ENCODE assay signal across 16 cellular contexts in genomic region chr2:10167316-10167715, GRCh38.
"Had no signal": no experiment of that assay in that cellular context is flagged by ENCODE, and none has a peak within 500 bp of the region (broad histone marks: within the 10 kb centered on the region; RNA-seq: fewer than 3 reads in every experiment).

No MANE protein-coding gene starts in this region.

- H3K27me3 Mint-ChIP-seq: activated CD4-positive, alpha-beta memory T cell treated with anti-CD3 and anti-CD28 coated beads for 36 hours; activated CD8-positive, alpha-beta memory T cell treated with anti-CD3 and anti-CD28 coated beads, Interleukin-2, amount 10 ng/mL, durations not matched to agents 7 days and 5 days; activated naive CD8-positive, alpha-beta T cell treated with anti-CD3 and anti-CD28 coated beads, Interleukin-2, amount 10 ng/mL, durations not matched to agents 7 days and 5 days; central memory CD8-positive, alpha-beta T cell had no signal

- ATAC-seq: activated CD8-positive, alpha-beta memory T cell treated with anti-CD3 and anti-CD28 coated beads, Interleukin-2, amount 10 ng/mL, durations not matched to agents 7 days and 5 days; pancreas; sciatic nerve had no signal

- H3K4me3 Mint-ChIP-seq: activated CD4-positive, alpha-beta memory T cell treated with anti-CD3 and anti-CD28 coated beads for 36 hours; activated CD8-positive, alpha-beta memory T cell treated with anti-CD3 and anti-CD28 coated beads, Interleukin-2, amount 10 ng/mL, durations not matched to agents 7 days and 5 days; activated naive CD8-positive, alpha-beta T cell treated with anti-CD3 and anti-CD28 coated beads, Interleukin-2, amount 10 ng/mL, durations not matched to agents 7 days and 5 days; central memory CD8-positive, alpha-beta T cell had no signal

- H3K4me1 Mint-ChIP-seq: central memory CD8-positive, alpha-beta T cell had no signal

- DNase-seq: activated CD4-positive, alpha-beta memory T cell treated with anti-CD3 and anti-CD28 coated beads for 36 hours; activated CD4-positive, CD25-positive, alpha-beta regulatory T cell treated with anti-CD3 and anti-CD28 coated beads, Interleukin-2, amount 50 U/mL, for 72 hours; activated CD8-positive, alpha-beta memory T cell treated with anti-CD3 and anti-CD28 coated beads, Interleukin-2, amount 10 ng/mL, durations not matched to agents 7 days and 5 days; activated effector memory CD4-positive, alpha-beta T cell treated with Interleukin-2 at 50 U/mL for 16 hours; activated naive CD8-positive, alpha-beta T cell treated with anti-CD3 and anti-CD28 coated beads, Interleukin-2, amount 10 ng/mL, durations not matched to agents 7 days and 5 days; activated T-cell treated with anti-CD3 and anti-CD28 coated beads, Interleukin-2, amount 50 U/mL, for 1 hour; brain microvascular endothelial cell; esophagus squamous epithelium; midbrain; pancreas; stimulated activated CD4-positive, alpha-beta T cell treated with anti-CD3 and anti-CD28 coated beads, Interleukin-1b, Interleukin-23, amount 100 ng/mL, for 48 hours; stomach; T1000; testis had no signal

- H3K9me3 Mint-ChIP-seq: activated CD4-positive, alpha-beta memory T cell treated with anti-CD3 and anti-CD28 coated beads for 36 hours; activated naive CD8-positive, alpha-beta T cell treated with anti-CD3 and anti-CD28 coated beads, Interleukin-2, amount 10 ng/mL, durations not matched to agents 7 days and 5 days; central memory CD8-positive, alpha-beta T cell had no signal

- H3K27ac Mint-ChIP-seq: activated CD4-positive, alpha-beta memory T cell treated with anti-CD3 and anti-CD28 coated beads for 36 hours; activated CD8-positive, alpha-beta memory T cell treated with anti-CD3 and anti-CD28 coated beads, Interleukin-2, amount 10 ng/mL, durations not matched to agents 7 days and 5 days; activated naive CD8-positive, alpha-beta T cell treated with anti-CD3 and anti-CD28 coated beads, Interleukin-2, amount 10 ng/mL, durations not matched to agents 7 days and 5 days had no signal
